Comparison of ENCODE assay signal across 19 cellular contexts in genomic region chr5:145660897-145661650, GRCh38.
A peak's percentile ranks its signal among the peaks of the same experiment; 100 is the strongest.
DNase-seq lines count a peak whose midpoint lies in the region; ATAC-seq and TF ChIP-seq lines count a peak whose summit lies in the region.
"Had no signal": no experiment of that assay in that cellular context is flagged by ENCODE, and none has a peak within 500 bp of the region (broad histone marks: within the 10 kb centered on the region; RNA-seq: fewer than 3 reads in every experiment).

No MANE protein-coding gene starts in this region.

- H2AK9ac ChIP-seq in IMR-90 (replicated peaks; ENCODE audit: low read depth, low read length, poor library complexity) = no peak overlapping the region

- H2BK120ac ChIP-seq in IMR-90 (ENCODE audit: low read depth, low read length) = no peak overlapping the region

- no peak overlapping the region for H2BK5ac ChIP-seq in IMR-90 (ENCODE audit: low read depth, low read length, poor library complexity, severe bottlenecking)

- H3K14ac ChIP-seq in IMR-90 (replicated peaks; ENCODE audit: low read depth, low read length) = no peak overlapping the region

- in situ Hi-C loops in IMR-90 (cut with MboI; ENCODE audit: low sequenced_read_pairs) = no loop called here

- POLR2A ChIA-PET in IMR-90 (lab: Charles Lee; ENCODE audit: unreplicated experiment) = interaction anchor here (0.5 kb wide), 1 partner anchor 29 kb away, joined by 4 read pairs; no protein-coding TSS in a partner anchor

- H2AK5ac ChIP-seq in IMR-90 (ENCODE audit: low read depth, low read length) = no peak overlapping the region

- DNase-seq in AG09319 (ENCODE audit: extremely low read depth, low read depth) (peak; percentile 24), IMR-90 (peak; percentile 60), cardiac fibroblast (ENCODE audit: low read depth in 2 of 2) (peak; percentile 25 to 64), left lobe of liver (ENCODE audit: low spot score) (no peak), hepatic stellate cell (ENCODE audit: low spot score) (no peak), SJCRH30 (no peak)
- no peak for DNase-seq in activated effector memory CD4-positive, alpha-beta T cell treated with Interleukin-2 at 50 U/mL for 16 hours
- DNase-seq: activated CD4-positive, alpha-beta T cell treated with anti-CD3 and anti-CD28 coated beads, Interleukin-2, amount 10 ng/mL, durations not matched to agents 7 days and 5 days; activated naive CD4-positive, alpha-beta T cell; AML-193; Calu3; NCI-H1048; NCI-H774; sigmoid colon; substantia nigra had no signal

- no peak overlapping the region for H4K5ac ChIP-seq in IMR-90 (ENCODE audit: low read depth, low read length)

- no peaks in the 10 kb centered on the region for H4K20me1 ChIP-seq in IMR-90 (ENCODE audit: insufficient read depth, low read length)

- intact Hi-C loops in IMR-90 (cut with micrococcal nuclease) = no loop called here

- no peak overlapping the region for H2AFZ ChIP-seq in IMR-90 (replicated peaks; ENCODE audit: low read length, poor library complexity)

- H3K79me1 ChIP-seq in IMR-90 (ENCODE audit: low read depth in 1 of 2, low read length in 2 of 2) = no peaks in the 10 kb centered on the region

- H3K9ac ChIP-seq in IMR-90 (ENCODE audit: low read depth, low read length) = no peak overlapping the region

- no CpG with 5 or more reads among the region's 8 CpGs for WGBS in IMR-90 (ENCODE audit: extremely low coverage in 2 of 2, insufficient read length in 1 of 2), 2 experiments

- H2BK20ac ChIP-seq in IMR-90 (ENCODE audit: low read depth, low read length) = no peak overlapping the region

- no peak overlapping the region for H3K56ac ChIP-seq in IMR-90 (ENCODE audit: extremely low read depth, insufficient read depth, low read length)

- no peak overlapping the region for H4K91ac ChIP-seq in IMR-90 (ENCODE audit: insufficient read depth, low read depth, low read length)

- H3K4me3 ChIP-seq in IMR-90 (ENCODE audit: insufficient read depth, low read depth, low read length) (no peak overlapping the region), cardiac fibroblast (replicated peaks in 1 of 2; ENCODE audit: low read depth in 2 of 2, low read length in 2 of 2) (no peak overlapping the region), SJCRH30 (no peak overlapping the region)
- H3K4me3 ChIP-seq: body of pancreas, esophagus muscularis mucosa, sigmoid colon, vagina had no signal

- H3K36me3 ChIP-seq in IMR-90 (ENCODE audit: control insufficient read depth, insufficient read depth, low read length) = no peaks in the 10 kb centered on the region
- H3K36me3 ChIP-seq in SJCRH30 = no peaks in the 10 kb centered on the region
- H3K36me3 ChIP-seq: esophagus muscularis mucosa, sigmoid colon, vagina had no signal

- no peaks in the 10 kb centered on the region for H3K9me1 ChIP-seq in IMR-90 (ENCODE audit: insufficient read depth, low read length)

- H3K27me3 ChIP-seq in IMR-90 (ENCODE audit: control insufficient read depth, insufficient read depth, low read length) (no peaks in the 10 kb centered on the region), SJCRH30 (peaks cover 6% of the 10 kb centered on the region; the same call in 1 of the 2 replicates)
- H3K27me3 ChIP-seq: body of pancreas, esophagus muscularis mucosa, sigmoid colon, vagina had no signal

- no peak for TF ChIP-seq POLR2A in IMR-90 (IDR thresholded peaks at IDR 0.05; ENCODE audit: low read depth, low read length)

- no peak for TF ChIP-seq CTCF in AG09319 (IDR thresholded peaks at IDR 0.05; ENCODE audit: low read depth, low read length)
- no peak for TF ChIP-seq CTCF in IMR-90 (conservative IDR thresholded peaks at IDR 0.05; ENCODE audit: low read depth, low read length)
- TF ChIP-seq CTCF in cardiac fibroblast (IDR thresholded peaks at IDR 0.05; ENCODE audit: low read depth, low read length) = no peak

- dilution Hi-C loops in IMR-90 (cut with HindIII; ENCODE audit: low sequenced_read_pairs, unreplicated experiment) = no loop called here

- no peak overlapping the region for H3K4ac ChIP-seq in IMR-90 (ENCODE audit: low read depth, low read length)

- H3K4me1 ChIP-seq in IMR-90 (ENCODE audit: control insufficient read depth, insufficient read depth, low read length) = no peaks in the 10 kb centered on the region
- H3K4me1 ChIP-seq in SJCRH30 = no peaks in the 10 kb centered on the region
- H3K4me1 ChIP-seq: body of pancreas had no signal

- no TSS peak for BruUV-seq in IMR-90 (replicated peaks; lab: Mats Ljungman, UMichigan)

- TF ChIP-seq RAD21 in IMR-90 (IDR thresholded peaks at IDR 0.05; ENCODE audit: low read length) = no peak

- no peak overlapping the region for H3K23ac ChIP-seq in IMR-90 (ENCODE audit: low read depth, low read length)

- H3K18ac ChIP-seq in IMR-90 (ENCODE audit: low read depth, low read length) = no peak overlapping the region

- no peak overlapping the region for H2BK15ac ChIP-seq in IMR-90 (ENCODE audit: low read depth, low read length)

- peak overlapping the region; percentile 45; the same call in 1 of the 2 replicates for H3K27ac ChIP-seq in IMR-90 (ENCODE audit: insufficient read depth, low read length)
- no peak overlapping the region for H3K27ac ChIP-seq in SJCRH30
- H3K27ac ChIP-seq: body of pancreas, esophagus muscularis mucosa, vagina had no signal

- CTCF ChIA-PET in IMR-90 (lab: Yijun Ruan, JAX) = no interaction called here

- ATAC-seq in IMR-90 (ENCODE audit: low read depth) = peak; percentile 32
- peak; percentile 26 for ATAC-seq in left lobe of liver
- no peak for ATAC-seq in HG02763 (IDR thresholded peaks at IDR 0.05; ENCODE audit: unreplicated experiment)
- ATAC-seq: body of pancreas had no signal

- H3K4me2 ChIP-seq in IMR-90 (ENCODE audit: low read depth, low read length) = no peak overlapping the region; the same call in 1 of the 2 replicates

- H3K9me3 ChIP-seq in IMR-90 (ENCODE audit: control insufficient read depth, insufficient read depth, low read length) = no peaks in the 10 kb centered on the region
- H3K9me3 ChIP-seq in SJCRH30 (replicated peaks) = no peaks in the 10 kb centered on the region; the same call in 1 of the 2 replicates
- H3K9me3 ChIP-seq: body of pancreas, sigmoid colon, vagina had no signal

- H4K8ac ChIP-seq in IMR-90 (ENCODE audit: low read depth in 2 of 2, low read length in 2 of 2) = no peak overlapping the region

TF ChIP-seq in IMR-90, 13 proteins besides CTCF, POLR2A, EP300 and RAD21:
- TF ChIP-seq CEBPB (IDR thresholded peaks at IDR 0.05; ENCODE audit: low read depth, low read length) (peak; percentile 47), MXI1 (IDR thresholded peaks at IDR 0.05; ENCODE audit: borderline replicate concordance, low read depth, low read length) (no peak)
TF ChIP-seq in IMR-90: peak in this region for 1.

Comparison
In these comparisons a context has a peak if more than half of its experiments do, and no peak if none do; other contexts are left out.
1. DNase-seq: peak in AG09319 (single experiment), IMR-90 (single experiment) and cardiac fibroblast (2 of 2); none in left lobe of liver (single experiment), hepatic stellate cell (single experiment), SJCRH30 (0 of 2) and activated effector memory CD4-positive, alpha-beta T cell treated with Interleukin-2 at 50 U/mL for 16 hours (single experiment).